Comparison of ENCODE assay signal across 8 cellular contexts in genomic region chr2:27075219-27075871, GRCh38. TPM values are rescaled to one million over a fixed set of nuclear protein-coding genes. Genes with fewer than 3 reads are reported as not detected.
DNase-seq lines count a peak whose midpoint lies in the region; ATAC-seq and TF ChIP-seq lines count a peak whose summit lies in the region.

No MANE protein-coding gene starts in this region.

- DNase-seq in GDM1 (lab: John Stamatoyannopoulos, UW) (peak; percentile 60), NCI-H510A (lab: John Stamatoyannopoulos, UW) (peak; percentile 41), myocyte (ENCODE audit: low read depth) (peak; percentile 36), Caco-2 (no peak), H7 (no peak), kidney glomerular epithelial cell (lab: John Stamatoyannopoulos, UW) (no peak)
- peak; percentile 44 for DNase-seq in activated effector memory CD4-positive, alpha-beta T cell treated with Interleukin-2 at 50 U/mL for 16 hours

- H3K4me3 ChIP-seq in Caco-2 (ENCODE audit: low read depth, low read length) (no peak overlapping the region), H7 (ENCODE audit: insufficient read depth, low read depth, low read length) (no peak overlapping the region)

- H3K27me3 ChIP-seq in Caco-2 (replicated peaks; ENCODE audit: control insufficient read depth, insufficient read depth, low read length) (no peaks in the 10 kb centered on the region), H7 (ENCODE audit: control insufficient read depth, insufficient read depth, low read length) (no peaks in the 10 kb centered on the region)

- H3K9me3 ChIP-seq in Caco-2 = no peaks in the 10 kb centered on the region

- no peaks in the 10 kb centered on the region for H3K4me1 Mint-ChIP-seq in Caco-2 (ENCODE audit: low read depth, unreplicated experiment)

- no peak overlapping the region for H3K4me3 Mint-ChIP-seq in Caco-2 (ENCODE audit: unreplicated experiment)

- no peaks in the 10 kb centered on the region for H3K4me1 ChIP-seq in Caco-2

- no peak for TF ChIP-seq CTCF in Caco-2 (IDR thresholded peaks at IDR 0.05; ENCODE audit: insufficient read depth in 1 of 2, low read depth in 1 of 2, low read length in 1 of 2, severe bottlenecking in 1 of 2, unreplicated experiment in 1 of 2)

- BruUV-seq in Caco-2 (replicated peaks; lab: Mats Ljungman, UMichigan) = no TSS peak

- peaks cover 19% of the 10 kb centered on the region for H3K27me3 Mint-ChIP-seq in Caco-2 (ENCODE audit: insufficient read depth, unreplicated experiment)

- no peak overlapping the region for H3K27ac Mint-ChIP-seq in Caco-2 (ENCODE audit: unreplicated experiment)

- H3K9me3 Mint-ChIP-seq in Caco-2 (ENCODE audit: unreplicated experiment) = no peaks in the 10 kb centered on the region

- H3K36me3 ChIP-seq in Caco-2 (ENCODE audit: control insufficient read depth, insufficient read depth, low read length) (no peaks in the 10 kb centered on the region), H7 (replicated peaks; ENCODE audit: control insufficient read depth, insufficient read depth, low read length) (no peaks in the 10 kb centered on the region)

- peaks cover 9% of the 10 kb centered on the region for H3K36me3 Mint-ChIP-seq in Caco-2 (ENCODE audit: insufficient read depth, unreplicated experiment)

- intact Hi-C loops in Caco-2 (cut with micrococcal nuclease; ENCODE audit: unreplicated experiment) = no loop called here

- CTCF ChIA-PET in Caco-2 (lab: Charles Lee) = no interaction called here

- POLR2A ChIA-PET in Caco-2 (lab: Charles Lee) = no interaction called here

- ATAC-seq in GM18870 (IDR thresholded peaks at IDR 0.05; ENCODE audit: unreplicated experiment) = no peak

RNA-seq across cellular contexts. Expression of gene EMILIN1, which starts 3.1 kb away (rescaled TPM):
- total RNA-seq in myocyte (4.3 and 6.8 TPM in 2 replicates), Caco-2 (2022) (0.30 and 0.43 TPM in 2 replicates)
- 8.5 TPM for polyA plus RNA-seq in myocyte (2012)
- 5.1 and 5.8 TPM in 2 replicates for total RNA-seq in H7 (2014; rRNA removed; shearing (Covaris generic))

RNA-seq across cellular contexts. Expression of gene OST4, which starts 3.9 kb away (rescaled TPM):
- 278 and 316 TPM in 2 replicates for total RNA-seq in myocyte
- 975 TPM for polyA plus RNA-seq in myocyte (2012)
- total RNA-seq in Caco-2 (2022) = 237 and 249 TPM in 2 replicates
- total RNA-seq in H7 (2014; rRNA removed; shearing (Covaris generic)) = 197 and 228 TPM in 2 replicates

RNA-seq across cellular contexts. Expression of gene KHK, which starts 11.2 kb away (rescaled TPM):
- total RNA-seq in myocyte (0.21 and 0.24 TPM in 2 replicates), Caco-2 (2022) (7.9 and 9.3 TPM in 2 replicates)
- polyA plus RNA-seq in myocyte (2012) = 0.91 TPM
- 3.3 and 5.3 TPM in 2 replicates for total RNA-seq in H7 (2014; rRNA removed; shearing (Covaris generic))

RNA-seq across cellular contexts. Expression of gene AGBL5, which starts 23.9 kb away (rescaled TPM):
- total RNA-seq in myocyte (17.8 and 25.9 TPM in 2 replicates), Caco-2 (2022) (31.4 and 34.1 TPM in 2 replicates)
- polyA plus RNA-seq in myocyte (2012) = 41.3 TPM
- total RNA-seq in H7 (2014; rRNA removed; shearing (Covaris generic)) = 45.4 and 46.7 TPM in 2 replicates

RNA-seq across cellular contexts. Expression of gene TMEM214, which starts 42.6 kb away (rescaled TPM):
- total RNA-seq in myocyte (78.4 and 103 TPM in 2 replicates), Caco-2 (2022) (85.0 and 85.4 TPM in 2 replicates)
- polyA plus RNA-seq in myocyte (2012) = 126 TPM
- 46.5 and 46.6 TPM in 2 replicates for total RNA-seq in H7 (2014; rRNA removed; shearing (Covaris generic))

Comparison
In these comparisons a context has a peak if more than half of its experiments do, and no peak if none do; other contexts are left out.
1. DNase-seq: peak in GDM1 (single experiment), NCI-H510A (single experiment), activated effector memory CD4-positive, alpha-beta T cell treated with Interleukin-2 at 50 U/mL for 16 hours (single experiment) and myocyte (single experiment); none in Caco-2 (0 of 2), H7 (single experiment) and kidney glomerular epithelial cell (single experiment).